1 cellular context compared by ENCODE assay signal in genomic region chr4:184287697-184288255, GRCh38.
TF ChIP-seq lines count a peak whose summit lies in the region.

No MANE protein-coding gene starts in this region.

TF ChIP-seq in HepG2, 621 proteins besides CTCF, POLR2A, EP300 and RAD21 (continued from another document and continues in another):
- no peak for TF ChIP-seq ZNF512B (CRISPR knock-in tag; IDR thresholded peaks at IDR 0.05; ENCODE audit: borderline replicate concordance)
- no peak for TF ChIP-seq ZNF850 (CRISPR knock-in tag; conservative IDR thresholded peaks at IDR 0.05)
- TF ChIP-seq AGO2 (optimal IDR thresholded peaks at IDR 0.05; ENCODE audit: low read depth, low read length): no peak
- no peak for TF ChIP-seq ZNF451 (CRISPR knock-in tag; IDR thresholded peaks at IDR 0.05)
- no peak for TF ChIP-seq POLR2AphosphoS5 (IDR thresholded peaks at IDR 0.05; ENCODE audit: low read depth, low read length)
- TF ChIP-seq PHF5A (CRISPR knock-in tag; IDR thresholded peaks at IDR 0.05; ENCODE audit: low read depth, unreplicated experiment): no peak
- no peak for TF ChIP-seq NCOR1 (IDR thresholded peaks at IDR 0.05; ENCODE audit: borderline replicate concordance, low read length)
- TF ChIP-seq ZNF292 (CRISPR knock-in tag; IDR thresholded peaks at IDR 0.05; ENCODE audit: borderline replicate concordance, low read depth): peak; percentile 84; the same call in 1 of the 2 replicates
- TF ChIP-seq FOXK1 (CRISPR knock-in tag; IDR thresholded peaks at IDR 0.05; ENCODE audit: borderline replicate concordance, low read depth): no peak
- TF ChIP-seq FOXP4 (CRISPR knock-in tag; IDR thresholded peaks at IDR 0.05): no peak
- TF ChIP-seq ATF7-NPFF (CRISPR knock-in tag; IDR thresholded peaks at IDR 0.05; ENCODE audit: low read depth): no peak
- no peak for TF ChIP-seq ZNF260 (CRISPR knock-in tag; IDR thresholded peaks at IDR 0.05; ENCODE audit: borderline replicate concordance, low read depth)
- no peak for TF ChIP-seq CBX2 (IDR thresholded peaks at IDR 0.05; ENCODE audit: low read depth, low read length)
- no peak for TF ChIP-seq CBX2 (CRISPR knock-in tag; IDR thresholded peaks at IDR 0.05; ENCODE audit: low read depth)
- TF ChIP-seq KDM3A (CRISPR knock-in tag; IDR thresholded peaks at IDR 0.05; ENCODE audit: low read depth): no peak
- no peak for TF ChIP-seq KAT2B (IDR thresholded peaks at IDR 0.05; ENCODE audit: borderline replicate concordance, low read depth, low read length)
- no peak for TF ChIP-seq ZFP82 (CRISPR knock-in tag; IDR thresholded peaks at IDR 0.05; ENCODE audit: borderline replicate concordance)
- TF ChIP-seq ZGPAT (CRISPR knock-in tag; IDR thresholded peaks at IDR 0.05): peak; percentile 38; the same call in 1 of the 2 replicates
- TF ChIP-seq MAX (IDR thresholded peaks at IDR 0.05): peak; percentile 21; the same call in 1 of the 2 replicates
- TF ChIP-seq NCOA2 (CRISPR knock-in tag; IDR thresholded peaks at IDR 0.05): peak; percentile 24; the same call in 1 of the 2 replicates
- TF ChIP-seq NR2F6 (IDR thresholded peaks at IDR 0.05): no peak
- TF ChIP-seq NR2F6 (CRISPR knock-in tag; IDR thresholded peaks at IDR 0.05): no peak
- TF ChIP-seq ZNF275 (CRISPR knock-in tag; IDR thresholded peaks at IDR 0.05; ENCODE audit: borderline replicate concordance): no peak
- TF ChIP-seq ZFP36L2 (CRISPR knock-in tag; IDR thresholded peaks at IDR 0.05): no peak
- TF ChIP-seq KLF16 (CRISPR knock-in tag; IDR thresholded peaks at IDR 0.05): 0 out of 4 replicates have a peak, but pooled peaks of 1 of the 2 experiments have one; percentile 22
- TF ChIP-seq ZHX1 (CRISPR knock-in tag; IDR thresholded peaks at IDR 0.05; ENCODE audit: low read depth): 0 out of 2 replicates have a peak, but pooled peaks have one; percentile 19
- no peak for TF ChIP-seq ZBTB8A (CRISPR knock-in tag; IDR thresholded peaks at IDR 0.05; ENCODE audit: borderline replicate concordance, low read depth)
- TF ChIP-seq KDM6A (CRISPR knock-in tag; IDR thresholded peaks at IDR 0.05; ENCODE audit: low read depth): no peak
- TF ChIP-seq HMGXB4 (CRISPR knock-in tag; IDR thresholded peaks at IDR 0.05; ENCODE audit: borderline replicate concordance in 1 of 2, low read depth in 1 of 2): peak in 1 of 2 experiments; percentile 36; a peak in 1 of 4 replicates
- TF ChIP-seq ZBTB39 (CRISPR knock-in tag; IDR thresholded peaks at IDR 0.05): no peak
- TF ChIP-seq ZNF430 (CRISPR knock-in tag; IDR thresholded peaks at IDR 0.05): no peak
- TF ChIP-seq ZMYM2 (CRISPR knock-in tag; IDR thresholded peaks at IDR 0.05): no peak
- TF ChIP-seq ZNF17 (CRISPR knock-in tag; IDR thresholded peaks at IDR 0.05): no peak
- no peak for TF ChIP-seq NCOA5 (CRISPR knock-in tag; IDR thresholded peaks at IDR 0.05)
- TF ChIP-seq GATAD2A (CRISPR knock-in tag; IDR thresholded peaks at IDR 0.05): peak; percentile 59; the same call in 1 of the 2 replicates
- no peak for TF ChIP-seq FUBP1 (CRISPR knock-in tag; IDR thresholded peaks at IDR 0.05; ENCODE audit: borderline replicate concordance)
- no peak for TF ChIP-seq ZNF574 (CRISPR knock-in tag; IDR thresholded peaks at IDR 0.05)
- TF ChIP-seq ZNF704 (CRISPR knock-in tag; IDR thresholded peaks at IDR 0.05; ENCODE audit: borderline replicate concordance): no peak
- TF ChIP-seq POGZ (CRISPR knock-in tag; IDR thresholded peaks at IDR 0.05): peak; percentile 23; the same call in 1 of the 2 replicates
